18 cellular contexts compared by ENCODE assay signal in genomic region chr6:168130683-168131371, GRCh38. TPM values are rescaled to one million over a fixed set of nuclear protein-coding genes. Genes with fewer than 3 reads are reported as not detected.
DNase-seq lines count a peak whose midpoint lies in the region; ATAC-seq and TF ChIP-seq lines count a peak whose summit lies in the region.
"Had no signal": no experiment of that assay in that cellular context is flagged by ENCODE, and none has a peak within 500 bp of the region (broad histone marks: within the 10 kb centered on the region; RNA-seq: fewer than 3 reads in every experiment).

No MANE protein-coding gene starts in this region.

- H3K27me3 ChIP-seq in endodermal cell (ENCODE audit: control insufficient read depth, insufficient read depth, low read length, poor library complexity, severe bottlenecking): peaks cover 21% of the 10 kb centered on the region
- H3K27me3 ChIP-seq in neuronal stem cell (ENCODE audit: control insufficient read depth in 3 of 3, insufficient read depth in 3 of 3, low read depth in 1 of 3, low read length in 3 of 3): peaks cover 0 to 10% (median 0%) of the 10 kb centered on the region in 3 experiments
- peaks cover 9% of the 10 kb centered on the region for H3K27me3 ChIP-seq in gastroesophageal sphincter

- no peaks in the 10 kb centered on the region for H3K9me3 ChIP-seq in endodermal cell (ENCODE audit: control insufficient read depth, low read length)
- H3K9me3 ChIP-seq in neuronal stem cell (replicated peaks in 1 of 2; ENCODE audit: control insufficient read depth in 2 of 2, insufficient read depth in 1 of 2, low read depth in 1 of 2, low read length in 2 of 2): no peaks in the 10 kb centered on the region
- no peaks in the 10 kb centered on the region for H3K9me3 ChIP-seq in gastroesophageal sphincter

- ATAC-seq in natural killer cell (no peak), gastroesophageal sphincter (no peak), GM19328 (IDR thresholded peaks at IDR 0.05; ENCODE audit: unreplicated experiment) (no peak)
- no peak for ATAC-seq in natural killer cell treated with Interleukin-12 subunit alpha and Interleukin-12 subunit beta and Interleukin-15 and Interleukin-18, amount 100 ng/mL, for 72 hours
- ATAC-seq: GM12878 had no signal

- no peak overlapping the region for H3K4me2 ChIP-seq in neuronal stem cell (ENCODE audit: insufficient read depth, low read length, poor library complexity, severe bottlenecking)

- peak overlapping the region; percentile 24 for H3K18ac ChIP-seq in neuronal stem cell (ENCODE audit: low read length)

- DNase-seq in natural killer cell: peak; percentile 10
- DNase-seq in natural killer cell treated with Interleukin-12 subunit alpha and Interleukin-12 subunit beta and Interleukin-15 and Interleukin-18, amount 100 ng/mL, for 72 hours (ENCODE audit: low spot score): no peak
- DNase-seq in endodermal cell: peak; percentile 54
- DNase-seq in neuronal stem cell (ENCODE audit: low spot score): no peak
- no peak for DNase-seq in stimulated activated naive CD4-positive, alpha-beta T cell treated with Interleukin-2 at 50 U/mL for 16 hours (lab: John Stamatoyannopoulos, UW)
- DNase-seq: Calu3; CD4-positive, CD25-positive, alpha-beta regulatory T cell; Karpas-422; MM.1S; NCI-H1105 treated with DMSO at 0.1 percent for 48 hours; NCI-H2029; NCI-H524 treated with DMSO at 0.1 percent for 48 hours; RPMI8226 had no signal

- no peak overlapping the region for H3K4ac ChIP-seq in neuronal stem cell (ENCODE audit: low read length)

- no peak overlapping the region for H3K14ac ChIP-seq in neuronal stem cell (ENCODE audit: low read length)

- no peak overlapping the region for H2BK15ac ChIP-seq in neuronal stem cell (ENCODE audit: low read length)

- H3K27me3 Mint-ChIP-seq in natural killer cell (ENCODE audit: low read depth in 2 of 2): peaks cover 14 to 16% of the 10 kb centered on the region in 2 donors
- H3K27me3 Mint-ChIP-seq in natural killer cell treated with Interleukin-12 subunit alpha and Interleukin-12 subunit beta and Interleukin-15 and Interleukin-18, amount 100 ng/mL, for 72 hours: peaks cover 0 to 12% of the 10 kb centered on the region in 2 donors
- peaks cover 61% of the 10 kb centered on the region for H3K27me3 Mint-ChIP-seq in endodermal cell (ENCODE audit: insufficient read depth)

- no peak overlapping the region for H3K4me3 ChIP-seq in endodermal cell (ENCODE audit: low read length)
- H3K4me3 ChIP-seq in neuronal stem cell (ENCODE audit: low read length in 2 of 2): no peak overlapping the region
- no peak overlapping the region for H3K4me3 ChIP-seq in gastroesophageal sphincter
- H3K4me3 ChIP-seq: GM12878 had no signal

- H3K4me3 Mint-ChIP-seq in natural killer cell (no peak overlapping the region), endodermal cell (no peak overlapping the region)
- no peak overlapping the region for H3K4me3 Mint-ChIP-seq in natural killer cell treated with Interleukin-12 subunit alpha and Interleukin-12 subunit beta and Interleukin-15 and Interleukin-18, amount 100 ng/mL, for 72 hours
- H3K4me3 Mint-ChIP-seq: CD4-positive, CD25-positive, alpha-beta regulatory T cell had no signal

- intact Hi-C loops in natural killer cell (cut with micrococcal nuclease): no loop called here

- no peak overlapping the region for H4K91ac ChIP-seq in neuronal stem cell (ENCODE audit: low read depth, low read length, poor library complexity)

- no peaks in the 10 kb centered on the region for H3K9me3 Mint-ChIP-seq in natural killer cell
- no peaks in the 10 kb centered on the region for H3K9me3 Mint-ChIP-seq in natural killer cell treated with Interleukin-12 subunit alpha and Interleukin-12 subunit beta and Interleukin-15 and Interleukin-18, amount 100 ng/mL, for 72 hours
- H3K9me3 Mint-ChIP-seq in endodermal cell: no peaks in the 10 kb centered on the region

- no peak overlapping the region for H4K8ac ChIP-seq in neuronal stem cell (ENCODE audit: low read depth, low read length)

- H3K9ac ChIP-seq in endodermal cell (ENCODE audit: extremely low read depth, low read length, poor library complexity, severe bottlenecking) (no peak overlapping the region), neuronal stem cell (ENCODE audit: low read depth, low read length, poor library complexity) (no peak overlapping the region)

- no peak for TF ChIP-seq EP300 in gastroesophageal sphincter (IDR thresholded peaks at IDR 0.05)

- H3K23ac ChIP-seq in neuronal stem cell (ENCODE audit: low read depth, low read length, poor library complexity): no peak overlapping the region

- 78 to 92% methylated on average over 7 to 14 of the region's 14 CpGs for WGBS in endodermal cell (ENCODE audit: insufficient coverage in 1 of 2, insufficient read length in 1 of 2), 2 experiments
- no CpG with 5 or more reads among the region's 14 CpGs for WGBS in neuronal stem cell (ENCODE audit: extremely low coverage in 2 of 2, insufficient read length in 2 of 2, insufficient replicate concordance in 1 of 2), 2 donors
- WGBS in gastroesophageal sphincter (ENCODE audit: low coverage in 1 of 2), 2 donors: no CpG with 5 or more reads among the region's 14 CpGs

- no peak overlapping the region for H2BK120ac ChIP-seq in neuronal stem cell (ENCODE audit: low read depth, low read length)

- H2BK5ac ChIP-seq in neuronal stem cell (ENCODE audit: low read length): no peak overlapping the region

- H3K27ac ChIP-seq in endodermal cell (ENCODE audit: low read depth, low read length): no peak overlapping the region
- no peak overlapping the region for H3K27ac ChIP-seq in neuronal stem cell (replicated peaks; ENCODE audit: low read length)
- no peak overlapping the region for H3K27ac ChIP-seq in gastroesophageal sphincter

- H3K4me1 Mint-ChIP-seq in natural killer cell (no peaks in the 10 kb centered on the region), endodermal cell (peaks cover 34% of the 10 kb centered on the region)
- H3K4me1 Mint-ChIP-seq in natural killer cell treated with Interleukin-12 subunit alpha and Interleukin-12 subunit beta and Interleukin-15 and Interleukin-18, amount 100 ng/mL, for 72 hours (ENCODE audit: low read depth in 2 of 2): no peaks in the 10 kb centered on the region
- H3K4me1 Mint-ChIP-seq: CD4-positive, CD25-positive, alpha-beta regulatory T cell had no signal

- no peak overlapping the region for H2BK12ac ChIP-seq in neuronal stem cell (ENCODE audit: low read length)

- H3K27ac Mint-ChIP-seq in natural killer cell (no peak overlapping the region), endodermal cell (no peak overlapping the region)
- H3K27ac Mint-ChIP-seq in natural killer cell treated with Interleukin-12 subunit alpha and Interleukin-12 subunit beta and Interleukin-15 and Interleukin-18, amount 100 ng/mL, for 72 hours: no peak overlapping the region
- H3K27ac Mint-ChIP-seq: CD4-positive, CD25-positive, alpha-beta regulatory T cell had no signal

- peak overlapping the region; percentile 64 for H2AK5ac ChIP-seq in neuronal stem cell (ENCODE audit: low read depth, low read length)

- no peak for TF ChIP-seq CTCF in natural killer cell (IDR thresholded peaks at IDR 0.05)
- no peak for TF ChIP-seq CTCF in endodermal cell (conservative IDR thresholded peaks at IDR 0.05)
- TF ChIP-seq CTCF in gastroesophageal sphincter (IDR thresholded peaks at IDR 0.05): no peak

- peaks cover 17% of the 10 kb centered on the region for H3K4me1 ChIP-seq in endodermal cell (ENCODE audit: control insufficient read depth, insufficient read depth, low read length)
- H3K4me1 ChIP-seq in neuronal stem cell (ENCODE audit: control insufficient read depth in 2 of 2, insufficient read depth in 1 of 2, low read depth in 1 of 2, low read length in 2 of 2): peaks cover 8 to 13% of the 10 kb centered on the region in 2 donors
- H3K4me1 ChIP-seq in gastroesophageal sphincter: peaks cover 0 to 18% (median 0%) of the 10 kb centered on the region in 3 donors

- no peak for TF ChIP-seq POLR2A in gastroesophageal sphincter (IDR thresholded peaks at IDR 0.05)

- H3K79me1 ChIP-seq in neuronal stem cell (ENCODE audit: low read depth, low read length): no peaks in the 10 kb centered on the region

- H3K36me3 ChIP-seq in endodermal cell (ENCODE audit: control insufficient read depth, insufficient read depth, low read length) (no peaks in the 10 kb centered on the region), neuronal stem cell (replicated peaks in 1 of 2; ENCODE audit: control insufficient read depth in 2 of 2, insufficient read depth in 2 of 2, low read length in 2 of 2) (no peaks in the 10 kb centered on the region), gastroesophageal sphincter (no peaks in the 10 kb centered on the region)

- H3K36me3 Mint-ChIP-seq in natural killer cell (no peaks in the 10 kb centered on the region), endodermal cell (ENCODE audit: low read depth) (no peaks in the 10 kb centered on the region)
- no peaks in the 10 kb centered on the region for H3K36me3 Mint-ChIP-seq in natural killer cell treated with Interleukin-12 subunit alpha and Interleukin-12 subunit beta and Interleukin-15 and Interleukin-18, amount 100 ng/mL, for 72 hours
- H3K36me3 Mint-ChIP-seq: CD4-positive, CD25-positive, alpha-beta regulatory T cell had no signal

- H2AFZ ChIP-seq in neuronal stem cell (ENCODE audit: low read length): no peak overlapping the region

RNA-seq across cellular contexts. Expression of gene FRMD1, which starts 51.8 kb away (rescaled TPM):
- total RNA-seq in natural killer cell: not detected
- total RNA-seq in natural killer cell treated with Interleukin-12 subunit alpha and Interleukin-12 subunit beta and Interleukin-15 and Interleukin-18, amount 100 ng/mL, for 72 hours: not detected
- not detected for total RNA-seq in endodermal cell
- not detected for polyA plus RNA-seq in endodermal cell (2013, experiment 1 of 2)
- 0.04 TPM for polyA plus RNA-seq in endodermal cell (2013, experiment 2 of 2)
- polyA plus RNA-seq in neuronal stem cell (2013, experiment 1 of 2): 0.20 TPM
- polyA plus RNA-seq in neuronal stem cell (2013, experiment 2 of 2): 0.18 TPM
- total RNA-seq in gastroesophageal sphincter: under 1 TPM in 3 of 4 donors, not detected in 1; 0.10 to 0.54 (median 0.23) TPM
- total RNA-seq: Calu3; CD4-positive, CD25-positive, alpha-beta regulatory T cell; G401; GM12878; OCI-LY7 had no signal
- polyA plus RNA-seq: CD4-positive, CD25-positive, alpha-beta regulatory T cell; GM12878 had no signal

Comparison
In these comparisons a context has a peak if more than half of its experiments do, and no peak if none do; other contexts are left out.
1. DNase-seq: peak in natural killer cell (single experiment) and endodermal cell (single experiment); none in natural killer cell treated with Interleukin-12 subunit alpha and Interleukin-12 subunit beta and Interleukin-15 and Interleukin-18, amount 100 ng/mL, for 72 hours (single experiment), neuronal stem cell (single experiment) and stimulated activated naive CD4-positive, alpha-beta T cell treated with Interleukin-2 at 50 U/mL for 16 hours (single experiment).